ENCODE assay signal across 14 cellular contexts in genomic region chr9:26935847-26936246, GRCh38. TPM values are rescaled to one million over a fixed set of nuclear protein-coding genes. Genes with fewer than 3 reads are reported as not detected.
A peak's percentile ranks its signal among the peaks of the same experiment; 100 is the strongest.
DNase-seq lines count a peak whose midpoint lies in the region; ATAC-seq, FAIRE-seq and TF ChIP-seq lines count a peak whose summit lies in the region.
"Had no signal": no experiment of that assay in that cellular context is flagged by ENCODE, and none has a peak within 500 bp of the region (broad histone marks: within the 10 kb centered on the region; RNA-seq: fewer than 3 reads in every experiment).

No MANE protein-coding gene starts in this region.

- no peak for TF ChIP-seq POLR2A in K562 (conservative IDR thresholded peaks at IDR 0.05)

- no TSS peak for BruUV-seq in K562 (replicated peaks; lab: Mats Ljungman, UMichigan)

- peaks cover 4% of the 10 kb centered on the region for H3K4me1 Mint-ChIP-seq in nephron progenitor cell

- H3K27ac ChIP-seq in K562 (ENCODE audit: extremely low read depth, low read depth, low read length): no peak overlapping the region
- H3K27ac ChIP-seq: 22Rv1; BLaER1 treated with 17β-estradiol and CSF1 and Interleukin-3, amounts not matched to agents 10 nM and 100 nM had no signal

- no peaks in the 10 kb centered on the region for H3K27me3 Mint-ChIP-seq in nephron progenitor cell (ENCODE audit: low read depth, poor library complexity)

- CTCF ChIA-PET in HEK293T (lab: Yijun Ruan, JAX) (no interaction called here), K562 (lab: Yijun Ruan, JAX; ENCODE audit: low intra/inter-chr PET ratio) (no interaction called here)

- H2AFZ ChIP-seq in K562 (ENCODE audit: low read depth, low read length): no peak overlapping the region

- no peak for ATAC-seq in K562
- ATAC-seq in GM21381 (IDR thresholded peaks at IDR 0.05; ENCODE audit: unreplicated experiment): no peak

- peaks cover 60% of the 10 kb centered on the region for H3K79me2 ChIP-seq in K562 (ENCODE audit: control insufficient read depth, insufficient read depth, low read length)

- no peak overlapping the region for H3K9ac ChIP-seq in K562 (ENCODE audit: insufficient read depth in 1 of 2, low read depth in 2 of 2, low read length in 2 of 2)
- H3K9ac ChIP-seq: BLaER1 treated with 17β-estradiol and CSF1 and Interleukin-3, amounts not matched to agents 10 nM and 100 nM had no signal

- H3K9me3 ChIP-seq in K562 (replicated peaks; ENCODE audit: control insufficient read depth, insufficient read depth, low read depth, low read length): no peaks in the 10 kb centered on the region

- H4K20me1 ChIP-seq in K562 (replicated peaks; ENCODE audit: control insufficient read depth, insufficient read depth, low read length): no peaks in the 10 kb centered on the region

- TF ChIP-seq CTCF in K562 (IDR thresholded peaks at IDR 0.05 in 2 of 3, conservative IDR thresholded peaks at IDR 0.05 in 1 of 3; ENCODE audit: insufficient read depth in 2 of 3, low read depth in 1 of 3, low read length in 3 of 3) (no peak), nephron progenitor cell (IDR thresholded peaks at IDR 0.05) (no peak)

- H3K27ac Mint-ChIP-seq in nephron progenitor cell: peak overlapping the region; percentile 57

- H3K4me3 ChIP-seq in K562: no peak overlapping the region
- H3K4me3 ChIP-seq: BLaER1 treated with 17β-estradiol and CSF1 and Interleukin-3, amounts not matched to agents 10 nM and 100 nM had no signal

- H3K9me1 ChIP-seq in K562 (ENCODE audit: control insufficient read depth, insufficient read depth, low read length): no peaks in the 10 kb centered on the region

- intact Hi-C loops in K562 (cut with micrococcal nuclease): no loop called here

- peaks cover 45% of the 10 kb centered on the region for H3K9me3 Mint-ChIP-seq in nephron progenitor cell

- H3K36me3 ChIP-seq in K562 (ENCODE audit: control insufficient read depth, insufficient read depth, low read length): peaks cover 3% of the 10 kb centered on the region; the same call in 1 of the 3 replicates

- H3K4me2 ChIP-seq in K562 (ENCODE audit: insufficient read depth, low read length): no peak overlapping the region

- no peak for TF ChIP-seq EP300 in K562 (IDR thresholded peaks at IDR 0.05; ENCODE audit: low read length)

- no peak for FAIRE-seq in K562 (lab: Jason Lieb, UNC)

- H3K4me1 ChIP-seq in K562 (replicated peaks in 1 of 2; ENCODE audit: control insufficient read depth in 2 of 2, insufficient read depth in 2 of 2, low read length in 2 of 2): peaks cover 0 to 4% of the 10 kb centered on the region in 2 experiments; a peak in 2 of 5 replicates

- H3K4me3 Mint-ChIP-seq in nephron progenitor cell: no peak overlapping the region

- peak in 2 of 3 experiments; percentile 0 to 60 for DNase-seq in NCI-H1417 (lab: John Stamatoyannopoulos, UW)
- no peak for DNase-seq in NCI-H1417 treated with DMSO at 0.1 percent for 48 hours (lab: John Stamatoyannopoulos, UW)
- no peak for DNase-seq in HEK293T (ENCODE audit: extremely low spot score)
- DNase-seq in K562 (ENCODE audit: extremely low read depth in 1 of 4, low spot score in 3 of 4): no peak
- no peak for DNase-seq in nephron progenitor cell
- no peak for DNase-seq in LoVo (ENCODE audit: low spot score)
- no peak for DNase-seq in anterior cingulate cortex (lab: John Stamatoyannopoulos, UW)
- DNase-seq: NCI-H1092, NCI-H187, NCI-H2171 treated with DMSO at 0.1 percent for 48 hours, SW 1271 had no signal

- H3K27me3 ChIP-seq in K562 (ENCODE audit: control insufficient read depth in 2 of 2, insufficient read depth in 2 of 2, low read length in 2 of 2): no peaks in the 10 kb centered on the region
- H3K27me3 ChIP-seq: BLaER1 treated with 17β-estradiol and CSF1 and Interleukin-3, amounts not matched to agents 10 nM and 100 nM had no signal

- in situ Hi-C loops in K562 (cut with MboI): no loop called here

- POLR2A ChIA-PET in HEK293T (lab: Yijun Ruan, JAX): interaction anchor here (1.7 kb wide), 1 partner anchor 12 kb away, joined by 5 read pairs; the partner anchor contains the start of gene PLAA
- POLR2A ChIA-PET in K562 (lab: Yijun Ruan, JAX): interaction anchor here (1.0 kb wide), 1 partner anchor 10 kb away, joined by 3 read pairs; no protein-coding TSS in a partner anchor

- no peak for TF ChIP-seq RAD21 in K562 (CRISPR knock-in tag; conservative IDR thresholded peaks at IDR 0.05 in 1 of 2, IDR thresholded peaks at IDR 0.05 in 1 of 2)

- peaks cover 86% of the 10 kb centered on the region for H3K36me3 Mint-ChIP-seq in nephron progenitor cell (ENCODE audit: low read depth)

TF ChIP-seq in HEK293T, 16 proteins besides CTCF, POLR2A, EP300 and RAD21 (continues in another document):
- TF ChIP-seq TARDBP (IDR thresholded peaks at IDR 0.05): no peak

TF ChIP-seq in K562, 482 proteins besides CTCF, POLR2A, EP300 and RAD21 (continues in another document):
- TF ChIP-seq TCF3 (CRISPR knock-in tag; IDR thresholded peaks at IDR 0.05): no peak
- no peak for TF ChIP-seq TFAM (CRISPR knock-in tag; conservative IDR thresholded peaks at IDR 0.05)
- no peak for TF ChIP-seq OTX1 (CRISPR knock-in tag; IDR thresholded peaks at IDR 0.05)
- no peak for TF ChIP-seq ZNF75A (CRISPR knock-in tag; IDR thresholded peaks at IDR 0.05)
- no peak for TF ChIP-seq FOS (IDR thresholded peaks at IDR 0.05; ENCODE audit: extremely low read depth, insufficient read length)
- no peak for TF ChIP-seq ETV1 (tag; conservative IDR thresholded peaks at IDR 0.05; ENCODE audit: low read depth)
- no peak for TF ChIP-seq CBFA2T2 (conservative IDR thresholded peaks at IDR 0.05)
- TF ChIP-seq ZNF316 (IDR thresholded peaks at IDR 0.05): peak; percentile 92
- TF ChIP-seq PML (IDR thresholded peaks at IDR 0.05; ENCODE audit: low read length): no peak
- TF ChIP-seq MAFG (tag; conservative IDR thresholded peaks at IDR 0.05): peak; percentile 77
- TF ChIP-seq NR4A1 (CRISPR knock-in tag; IDR thresholded peaks at IDR 0.05): no peak
- no peak for TF ChIP-seq NR4A1 (tag; IDR thresholded peaks at IDR 0.05)
- TF ChIP-seq MEIS2 (IDR thresholded peaks at IDR 0.05; ENCODE audit: partially characterized antibody): peak; percentile 81

RNA-seq across cellular contexts. Expression of gene PLAA, which starts 11.2 kb away (rescaled TPM):
- total RNA-seq in K562 (2011; cell fraction: chromatin; rRNA removed; ENCODE audit: low replicate concordance): 10.5 and 32.0 TPM in 2 replicates
- 5.3 TPM in 2 replicates for total RNA-seq in K562 (2011; cell fraction: nucleolus; rRNA removed)
- 8.2 and 13.6 TPM in 2 replicates for total RNA-seq in K562 (2011; cell fraction: nucleoplasm; rRNA removed)
- 16.4 and 18.0 TPM in 2 replicates for total RNA-seq in K562 (2014; rRNA removed)
- total RNA-seq in K562 (2014; rRNA removed; fragmentation: Illumina TruSeq; extraction: Trizol): 18.3 and 21.7 TPM in 2 replicates
- total RNA-seq in K562 (2015; rRNA removed; fragmentation: Illumina TruSeq; extraction: Trizol): 14.7 and 16.6 TPM in 2 replicates
- total RNA-seq in K562 (2021): 17.9 and 19.2 TPM in 2 replicates
- polyA plus RNA-seq in K562 (2011; rRNA removed): 8.9 and 10.1 TPM in 2 replicates
- polyA plus RNA-seq in K562 (2011; cell fraction: cytosol; rRNA removed): 5.0 and 5.5 TPM in 2 replicates
- polyA plus RNA-seq in K562 (2011; cell fraction: nucleus; rRNA removed): 7.0 and 7.2 TPM in 2 replicates
- 15.9 and 17.2 TPM in 2 replicates for polyA plus RNA-seq in K562 (2012)
- polyA plus RNA-seq in K562 (2014; fragmentation: Illumina TruSeq; extraction: Trizol): 20.7 and 21.1 TPM in 2 replicates
- polyA plus RNA-seq in K562 (2014; fragmentation: Nextera tagmentation; extraction: Ambion mirVana): 1 to 10 TPM; 3.5 to 3.8 TPM
- 9.4 and 10.4 TPM in 2 replicates for polyA plus RNA-seq in K562 (2014; rRNA removed)
- 22.6 and 27.9 TPM in 2 replicates for polyA minus RNA-seq in K562 (2011; rRNA and poly(A)+ RNA removed)
- 8.9 and 18.3 TPM in 2 replicates for polyA minus RNA-seq in K562 (2011; cell fraction: cytosol; rRNA and poly(A)+ RNA removed)
- polyA minus RNA-seq in K562 (2011; cell fraction: nucleus; rRNA and poly(A)+ RNA removed): 6.1 and 12.0 TPM in 2 replicates

RNA-seq across cellular contexts. Expression of gene IFT74, which starts 20.4 kb away (rescaled TPM):
- total RNA-seq in K562 (2011; cell fraction: chromatin; rRNA removed; ENCODE audit: low replicate concordance): 11.8 and 13.2 TPM in 2 replicates
- total RNA-seq in K562 (2011; cell fraction: nucleolus; rRNA removed): 5.3 and 6.6 TPM in 2 replicates
- 6.5 and 12.4 TPM in 2 replicates for total RNA-seq in K562 (2011; cell fraction: nucleoplasm; rRNA removed)
- total RNA-seq in K562 (2014; rRNA removed) (6.1 and 8.2 TPM in 2 replicates), K562 (2014; rRNA removed; fragmentation: Illumina TruSeq; extraction: Trizol) (12.7 and 14.7 TPM in 2 replicates), K562 (2015; rRNA removed; fragmentation: Illumina TruSeq; extraction: Trizol) (10.8 and 13.2 TPM in 2 replicates), K562 (2021) (8.5 and 9.3 TPM in 2 replicates)
- polyA plus RNA-seq in K562 (2011; rRNA removed) (6.5 and 11.1 TPM in 2 replicates), K562 (2014; fragmentation: Illumina TruSeq; extraction: Trizol) (9.3 and 11.9 TPM in 2 replicates), K562 (2014; fragmentation: Nextera tagmentation; extraction: Ambion mirVana) (1 to 10 TPM; 7.9 to 8.4 TPM), K562 (2014; rRNA removed) (8.6 and 8.7 TPM in 2 replicates)
- polyA plus RNA-seq in K562 (2011; cell fraction: cytosol; rRNA removed): 3.4 and 5.4 TPM in 2 replicates
- 4.5 and 4.8 TPM in 2 replicates for polyA plus RNA-seq in K562 (2011; cell fraction: nucleus; rRNA removed)
- 7.4 and 9.1 TPM in 2 replicates for polyA plus RNA-seq in K562 (2012)
- polyA minus RNA-seq in K562 (2011; rRNA and poly(A)+ RNA removed): 7.5 and 11.0 TPM in 2 replicates
- polyA minus RNA-seq in K562 (2011; cell fraction: cytosol; rRNA and poly(A)+ RNA removed): 4.1 and 6.0 TPM in 2 replicates
- polyA minus RNA-seq in K562 (2011; cell fraction: nucleus; rRNA and poly(A)+ RNA removed): 8.2 and 9.4 TPM in 2 replicates

RNA-seq across cellular contexts. Expression of gene CAAP1, which starts 43.2 kb away (rescaled TPM):
- 10.9 and 11.7 TPM in 2 replicates for total RNA-seq in K562 (2011; cell fraction: chromatin; rRNA removed; ENCODE audit: low replicate concordance)
- 10.4 and 11.3 TPM in 2 replicates for total RNA-seq in K562 (2011; cell fraction: nucleolus; rRNA removed)
- total RNA-seq in K562 (2011; cell fraction: nucleoplasm; rRNA removed): 9.6 and 11.2 TPM in 2 replicates
- total RNA-seq in K562 (2014; rRNA removed) (16.1 and 16.8 TPM in 2 replicates), K562 (2014; rRNA removed; fragmentation: Illumina TruSeq; extraction: Trizol) (17.4 and 19.6 TPM in 2 replicates), K562 (2015; rRNA removed; fragmentation: Illumina TruSeq; extraction: Trizol) (13.3 and 14.8 TPM in 2 replicates), K562 (2021) (11.5 and 15.3 TPM in 2 replicates)
- polyA plus RNA-seq in K562 (2011; rRNA removed) (10.3 and 16.0 TPM in 2 replicates), K562 (2014; fragmentation: Illumina TruSeq; extraction: Trizol) (13.7 and 17.4 TPM in 2 replicates), K562 (2014; fragmentation: Nextera tagmentation; extraction: Ambion mirVana) (1 to 10 TPM; 8.9 TPM), K562 (2014; rRNA removed) (13.9 and 14.7 TPM in 2 replicates)
- 5.4 and 5.9 TPM in 2 replicates for polyA plus RNA-seq in K562 (2011; cell fraction: cytosol; rRNA removed)
- 6.2 and 6.7 TPM in 2 replicates for polyA plus RNA-seq in K562 (2011; cell fraction: nucleus; rRNA removed)
- polyA plus RNA-seq in K562 (2012): 8.1 and 11.1 TPM in 2 replicates
- 9.6 and 11.5 TPM in 2 replicates for polyA minus RNA-seq in K562 (2011; rRNA and poly(A)+ RNA removed)
- 6.9 and 7.9 TPM in 2 replicates for polyA minus RNA-seq in K562 (2011; cell fraction: cytosol; rRNA and poly(A)+ RNA removed)
- polyA minus RNA-seq in K562 (2011; cell fraction: nucleus; rRNA and poly(A)+ RNA removed): 7.0 and 9.8 TPM in 2 replicates

Comparison
In these comparisons a context has a peak if more than half of its experiments do, and no peak if none do; other contexts are left out.
1. DNase-seq: peak in NCI-H1417 (2 of 3); none in NCI-H1417 treated with DMSO at 0.1 percent for 48 hours (single experiment), HEK293T (single experiment), K562 (0 of 4), nephron progenitor cell (single experiment), LoVo (single experiment) and anterior cingulate cortex (0 of 58).